Comparison of ENCODE assay signal across 13 cellular contexts in the genomic region with DNA sequence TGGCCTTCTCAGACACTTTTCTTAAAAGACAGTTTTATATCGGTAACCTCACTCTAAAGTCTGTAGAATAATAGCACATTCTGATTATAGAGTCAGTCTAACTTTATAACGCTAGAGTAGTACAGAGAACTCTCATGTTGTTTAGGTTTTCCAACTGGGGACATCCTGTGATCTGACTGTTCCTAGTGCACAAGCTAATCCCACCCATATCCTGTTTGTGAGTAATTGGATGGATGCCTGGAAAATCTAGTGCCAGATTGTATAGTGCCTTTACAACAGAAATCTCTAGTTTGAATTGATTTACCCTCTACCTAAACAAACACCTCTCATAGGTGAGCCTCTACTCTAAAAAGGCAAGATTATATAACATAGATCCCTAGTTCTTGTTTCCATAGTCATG.
DNase-seq lines count a peak whose midpoint lies in the region; ATAC-seq and TF ChIP-seq lines count a peak whose summit lies in the region.
"Had no signal": no experiment of that assay in that cellular context is flagged by ENCODE, and none has a peak within 500 bp of the region (broad histone marks: within the 10 kb centered on the region; RNA-seq: fewer than 3 reads in every experiment).

No MANE protein-coding gene starts in this region.

- no peak for TF ChIP-seq CTCF in SU-DHL-6 (IDR thresholded peaks at IDR 0.05; ENCODE audit: insufficient read depth, low read length, poor library complexity, severe bottlenecking)
- no peak for TF ChIP-seq CTCF in GM13976 (IDR thresholded peaks at IDR 0.05; ENCODE audit: borderline replicate concordance, control extremely low read depth, extremely low read depth, insufficient read depth, missing control alignments)

- H2AFZ ChIP-seq in SU-DHL-6 (ENCODE audit: low read depth, low read length, severe bottlenecking): no peak overlapping the region

- no peaks in the 10 kb centered on the region for H3K9me2 ChIP-seq in SU-DHL-6 (replicated peaks; ENCODE audit: insufficient read depth, low read length)

- H3K4me3 Mint-ChIP-seq in activated CD8-positive, alpha-beta T cell treated with anti-CD3 and anti-CD28 coated beads, Interleukin-2, amount 10 ng/mL, durations not matched to agents 7 days and 5 days: no peak overlapping the region

- H3K27ac ChIP-seq in SU-DHL-6 (ENCODE audit: low read depth, low read length) (no peak overlapping the region), subcutaneous abdominal adipose tissue (ENCODE audit: low read depth, low read length) (peak overlapping the region; percentile 6)
- H3K27ac ChIP-seq: A549, prostate gland had no signal

- CTCF ChIA-PET in activated CD8-positive, alpha-beta T cell treated with anti-CD3 and anti-CD28 coated beads, Interleukin-2, amount 10 ng/mL, durations not matched to agents 7 days and 5 days (lab: Charles Lee): no interaction called here

- no peak overlapping the region for H3K9ac ChIP-seq in SU-DHL-6 (ENCODE audit: low read length)
- no peak overlapping the region for H3K9ac ChIP-seq in subcutaneous abdominal adipose tissue (ENCODE audit: low read length in 5 of 5)

- POLR2A ChIA-PET in activated CD8-positive, alpha-beta T cell treated with anti-CD3 and anti-CD28 coated beads, Interleukin-2, amount 10 ng/mL, durations not matched to agents 7 days and 5 days (lab: Charles Lee): interaction anchor here (0.6 kb wide), 1 partner anchor 99 kb away, joined by 3 read pairs; no protein-coding TSS in a partner anchor

- H3K9me3 Mint-ChIP-seq in activated CD8-positive, alpha-beta T cell treated with anti-CD3 and anti-CD28 coated beads, Interleukin-2, amount 10 ng/mL, durations not matched to agents 7 days and 5 days (ENCODE audit: insufficient read depth): peaks cover 3% of the 10 kb centered on the region

- DNase-seq in NCI-H2029 (lab: John Stamatoyannopoulos, UW) (peak; percentile 4), NCI-H2029 treated with DMSO at 0.1 percent for 48 hours (lab: John Stamatoyannopoulos, UW) (no peak), glomerular visceral epithelial cell (ENCODE audit: extremely low spot score) (peak; percentile 54), GM13976 (ENCODE audit: low spot score) (no peak), HuH-7 (ENCODE audit: low spot score) (no peak)
- DNase-seq in activated CD8-positive, alpha-beta T cell treated with anti-CD3 and anti-CD28 coated beads, Interleukin-2, amount 10 ng/mL, durations not matched to agents 7 days and 5 days: no peak
- DNase-seq: NCI-H1048; stimulated activated naive B cell treated with anti-CD40 and anti-IgM and Interleukin-4, amounts not matched to agents 10 μg/mL and 1 μg/mL and 100 μg/mL, for 72 hours had no signal

- no peak overlapping the region for H3K27ac Mint-ChIP-seq in activated CD8-positive, alpha-beta T cell treated with anti-CD3 and anti-CD28 coated beads, Interleukin-2, amount 10 ng/mL, durations not matched to agents 7 days and 5 days
- H3K27ac Mint-ChIP-seq: activated naive CD4-positive, alpha-beta T cell treated with anti-CD3 and anti-CD28 coated beads, Interleukin-2, amount 50 U/mL, for 24 hours had no signal

- H3K27me3 ChIP-seq in SU-DHL-6 (ENCODE audit: low read length) (no peaks in the 10 kb centered on the region), subcutaneous abdominal adipose tissue (ENCODE audit: control insufficient read depth in 5 of 5, insufficient read depth in 4 of 5, low read length in 5 of 5) (no peaks in the 10 kb centered on the region)

- H3K4me3 ChIP-seq in SU-DHL-6 (ENCODE audit: insufficient read depth, low read length, poor library complexity, severe bottlenecking) (no peak overlapping the region), subcutaneous abdominal adipose tissue (ENCODE audit: low read depth in 1 of 5, low read length in 5 of 5) (no peak overlapping the region)
- H3K4me3 ChIP-seq: A549, prostate gland had no signal

- in situ Hi-C loops in GM13976 (cut with MboI; ENCODE audit: low sequenced_read_pairs, unreplicated experiment): no loop called here

- H3K9me3 ChIP-seq in SU-DHL-6 (ENCODE audit: insufficient read depth, low read length) (no peaks in the 10 kb centered on the region), subcutaneous abdominal adipose tissue (ENCODE audit: control insufficient read depth in 5 of 5, low read length in 5 of 5) (no peaks in the 10 kb centered on the region)
- H3K9me3 ChIP-seq: A549, prostate gland had no signal

- peaks cover 5% of the 10 kb centered on the region for H3K4me1 Mint-ChIP-seq in activated CD8-positive, alpha-beta T cell treated with anti-CD3 and anti-CD28 coated beads, Interleukin-2, amount 10 ng/mL, durations not matched to agents 7 days and 5 days (ENCODE audit: low read depth)

- peaks cover 75% of the 10 kb centered on the region for H3K79me2 ChIP-seq in SU-DHL-6 (ENCODE audit: insufficient read depth, low read length)

- H3K27me3 Mint-ChIP-seq in activated CD8-positive, alpha-beta T cell treated with anti-CD3 and anti-CD28 coated beads, Interleukin-2, amount 10 ng/mL, durations not matched to agents 7 days and 5 days (ENCODE audit: low read depth): no peaks in the 10 kb centered on the region
- H3K27me3 Mint-ChIP-seq: activated naive CD4-positive, alpha-beta T cell treated with anti-CD3 and anti-CD28 coated beads, Interleukin-2, amount 50 U/mL, for 24 hours; stimulated activated naive B cell treated with anti-CD40 and anti-IgM and Interleukin-4, amounts not matched to agents 10 μg/mL and 1 μg/mL and 100 μg/mL, for 72 hours had no signal

- peaks cover 0 to 26% (median 7%) of the 10 kb centered on the region in 5 donors for H3K4me1 ChIP-seq in subcutaneous abdominal adipose tissue (ENCODE audit: control insufficient read depth in 5 of 5, insufficient read depth in 5 of 5, low read length in 5 of 5)
- H3K4me1 ChIP-seq: A549, prostate gland had no signal

- H3K36me3 ChIP-seq in SU-DHL-6 (ENCODE audit: low read length) (no peaks in the 10 kb centered on the region), subcutaneous abdominal adipose tissue (ENCODE audit: control insufficient read depth in 5 of 5, insufficient read depth in 5 of 5, low read length in 5 of 5) (no peaks in the 10 kb centered on the region)
- H3K36me3 ChIP-seq: prostate gland had no signal

- H4K20me1 ChIP-seq in SU-DHL-6 (ENCODE audit: low read depth, low read length): peaks cover 6% of the 10 kb centered on the region; the same call in 1 of the 2 replicates

- H3K36me3 Mint-ChIP-seq in activated CD8-positive, alpha-beta T cell treated with anti-CD3 and anti-CD28 coated beads, Interleukin-2, amount 10 ng/mL, durations not matched to agents 7 days and 5 days (ENCODE audit: low read depth): peaks cover 31% of the 10 kb centered on the region

- no peak for ATAC-seq in activated CD8-positive, alpha-beta T cell treated with anti-CD3 and anti-CD28 coated beads, Interleukin-2, amount 10 ng/mL, durations not matched to agents 7 days and 5 days
- ATAC-seq: A549; stimulated activated naive B cell treated with anti-CD40 and anti-IgM and Interleukin-4, amounts not matched to agents 10 μg/mL and 1 μg/mL and 100 μg/mL, for 72 hours had no signal

- H3F3A ChIP-seq in SU-DHL-6 (ENCODE audit: insufficient read depth): no peaks in the 10 kb centered on the region

- H3K4me2 ChIP-seq in SU-DHL-6 (ENCODE audit: low read depth, low read length, poor library complexity, severe bottlenecking): peak overlapping the region; percentile 26
- H3K4me2 ChIP-seq: A549 had no signal

Comparison
In these comparisons a context has a peak if more than half of its experiments do, and no peak if none do; other contexts are left out.
1. DNase-seq: peak in NCI-H2029 (single experiment) and glomerular visceral epithelial cell (single experiment); none in NCI-H2029 treated with DMSO at 0.1 percent for 48 hours (single experiment), GM13976 (single experiment), HuH-7 (single experiment) and activated CD8-positive, alpha-beta T cell treated with anti-CD3 and anti-CD28 coated beads, Interleukin-2, amount 10 ng/mL, durations not matched to agents 7 days and 5 days (single experiment).